In genomic region chr15:31435891-31436628, GRCh38 we compare ENCODE assay signal across 8 cellular contexts.
DNase-seq lines count a peak whose midpoint lies in the region; ATAC-seq and TF ChIP-seq lines count a peak whose summit lies in the region.

No MANE protein-coding gene starts in this region.

- 15% methylated on average over 6 of the region's 14 CpGs for WGBS in right lobe of liver (ENCODE audit: insufficient coverage, low coverage, low lambda C conversion rate, missing lambda C conversion rate)
- WGBS in thymus: 40% methylated on average over 14 of the region's 14 CpGs

- no peak overlapping the region for H3K4me3 ChIP-seq in right lobe of liver
- H3K4me3 ChIP-seq in thymus (ENCODE audit: low read length): no peak overlapping the region

- no peak for TF ChIP-seq POLR2A in right lobe of liver (IDR thresholded peaks at IDR 0.05)

- H3K36me3 Mint-ChIP-seq in activated T-helper 1 cell treated with anti-CD3 and anti-CD28 coated beads, Interleukin-12 subunit alpha, Interleukin-12 subunit beta, Interleukin-2, Interleukin-4 antibody, amounts not matched to agents 30 ng/mL and 10 ng/mL and 1 ng/mL, durations not matched to agents 14 hours and 24 hours and 36 hours (ENCODE audit: low read depth): no peaks in the 10 kb centered on the region

- peak; percentile 2 to 40 (median 31) for ATAC-seq in right lobe of liver
- no peak for ATAC-seq in HG03520 (IDR thresholded peaks at IDR 0.05; ENCODE audit: unreplicated experiment)

- intact Hi-C loops in activated T-helper 1 cell treated with anti-CD3 and anti-CD28 coated beads, Interleukin-12 subunit alpha, Interleukin-12 subunit beta, Interleukin-2, Interleukin-4 antibody, amounts not matched to agents 30 ng/mL and 10 ng/mL and 1 ng/mL, durations not matched to agents 14 hours and 24 hours and 36 hours (cut with micrococcal nuclease): loop anchor here (1.0 to 5.0 kb wide), 13 partner anchors 23 to 444 kb away; partner anchors contain the start of genes KLF13 and MTMR10
- intact Hi-C loops in right lobe of liver (cut with DNase I): no loop called here

- H3K4me3 Mint-ChIP-seq in activated T-helper 1 cell treated with anti-CD3 and anti-CD28 coated beads, Interleukin-12 subunit alpha, Interleukin-12 subunit beta, Interleukin-2, Interleukin-4 antibody, amounts not matched to agents 30 ng/mL and 10 ng/mL and 1 ng/mL, durations not matched to agents 14 hours and 24 hours and 36 hours: peak overlapping the region; percentile 64

- no peaks in the 10 kb centered on the region for H3K36me3 ChIP-seq in right lobe of liver
- no peaks in the 10 kb centered on the region for H3K36me3 ChIP-seq in thymus (ENCODE audit: control insufficient read depth, insufficient read depth)

- H3K9me3 ChIP-seq in right lobe of liver (no peaks in the 10 kb centered on the region), thymus (ENCODE audit: control insufficient read depth) (no peaks in the 10 kb centered on the region)

- H3K27me3 Mint-ChIP-seq in activated T-helper 1 cell treated with anti-CD3 and anti-CD28 coated beads, Interleukin-12 subunit alpha, Interleukin-12 subunit beta, Interleukin-2, Interleukin-4 antibody, amounts not matched to agents 30 ng/mL and 10 ng/mL and 1 ng/mL, durations not matched to agents 14 hours and 24 hours and 36 hours (ENCODE audit: insufficient read depth): no peaks in the 10 kb centered on the region

- H3K27ac Mint-ChIP-seq in activated T-helper 1 cell treated with anti-CD3 and anti-CD28 coated beads, Interleukin-12 subunit alpha, Interleukin-12 subunit beta, Interleukin-2, Interleukin-4 antibody, amounts not matched to agents 30 ng/mL and 10 ng/mL and 1 ng/mL, durations not matched to agents 14 hours and 24 hours and 36 hours: peak overlapping the region; percentile 93

- peak; percentile 37 for DNase-seq in activated CD4-positive, CD25-positive, alpha-beta regulatory T cell treated with anti-CD3 and anti-CD28 coated beads, Interleukin-2, amount 50 U/mL, for 72 hours
- DNase-seq in activated CD4-positive, CD25-positive, alpha-beta regulatory T cell (lab: John Stamatoyannopoulos, UW): no peak
- DNase-seq in activated T-helper 1 cell treated with anti-CD3 and anti-CD28 coated beads, Interleukin-12 subunit alpha, Interleukin-12 subunit beta, Interleukin-2, Interleukin-4 antibody, amounts not matched to agents 30 ng/mL and 10 ng/mL and 1 ng/mL, durations not matched to agents 14 hours and 24 hours and 36 hours (ENCODE audit: low spot score): no peak
- DNase-seq in right lobe of liver: no peak
- DNase-seq in SK-N-DZ (ENCODE audit: low spot score): no peak
- no peak for DNase-seq in NCI-H446 treated with DMSO at 0.1 percent for 48 hours (lab: John Stamatoyannopoulos, UW)

- no peak for TF ChIP-seq CTCF in right lobe of liver (IDR thresholded peaks at IDR 0.05)

- H3K4me1 Mint-ChIP-seq in activated T-helper 1 cell treated with anti-CD3 and anti-CD28 coated beads, Interleukin-12 subunit alpha, Interleukin-12 subunit beta, Interleukin-2, Interleukin-4 antibody, amounts not matched to agents 30 ng/mL and 10 ng/mL and 1 ng/mL, durations not matched to agents 14 hours and 24 hours and 36 hours (ENCODE audit: low read depth): peaks cover 77% of the 10 kb centered on the region

- H3K4me1 ChIP-seq in right lobe of liver (peaks cover 0 to 13% (median 5%) of the 10 kb centered on the region in 4 donors), thymus (ENCODE audit: control insufficient read depth, insufficient read depth, low read length) (peaks cover 43% of the 10 kb centered on the region)

- H3K27me3 ChIP-seq in right lobe of liver: no peaks in the 10 kb centered on the region
- no peaks in the 10 kb centered on the region for H3K27me3 ChIP-seq in thymus (ENCODE audit: control insufficient read depth, insufficient read depth)

- no peak overlapping the region for H3K27ac ChIP-seq in right lobe of liver
- peak overlapping the region; percentile 95 for H3K27ac ChIP-seq in thymus (ENCODE audit: low read depth)

- H3K9me3 Mint-ChIP-seq in activated T-helper 1 cell treated with anti-CD3 and anti-CD28 coated beads, Interleukin-12 subunit alpha, Interleukin-12 subunit beta, Interleukin-2, Interleukin-4 antibody, amounts not matched to agents 30 ng/mL and 10 ng/mL and 1 ng/mL, durations not matched to agents 14 hours and 24 hours and 36 hours: no peaks in the 10 kb centered on the region
